Comparison of ENCODE assay signal across 8 cellular contexts in the genomic region with DNA sequence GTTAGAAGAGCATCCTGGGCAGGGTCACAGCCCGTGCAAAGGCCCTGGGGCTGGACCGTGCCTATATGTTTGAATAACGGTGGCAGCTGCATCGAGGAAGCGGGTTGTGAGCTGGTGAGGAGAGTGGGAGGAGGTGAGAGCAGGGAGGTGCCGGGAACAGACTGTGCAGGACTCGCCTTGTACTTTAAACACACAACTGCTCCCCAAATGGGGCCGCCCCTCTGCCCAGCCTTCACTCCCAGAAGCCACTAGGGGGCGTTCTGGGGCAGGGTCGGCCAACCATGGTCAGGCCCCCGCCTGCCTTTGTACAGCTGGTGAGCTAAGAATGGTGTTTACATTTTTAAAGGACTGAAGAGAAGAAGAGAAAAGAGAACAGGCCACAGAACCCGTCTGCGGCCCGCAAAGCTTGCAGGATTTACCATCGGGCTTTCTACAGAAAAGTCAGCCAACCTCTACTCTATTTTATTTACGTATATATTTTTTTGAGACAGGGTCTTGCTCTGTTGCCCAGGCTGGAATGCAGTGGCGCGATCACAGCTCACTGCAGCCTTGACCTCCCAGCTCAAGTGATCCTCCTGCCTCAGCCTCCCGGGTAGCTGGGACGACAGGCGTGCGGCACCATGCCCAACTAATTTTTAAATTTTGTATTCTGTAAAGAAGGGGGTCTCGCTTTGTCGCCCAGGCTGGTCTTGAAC. TPM values are rescaled to one million over a fixed set of nuclear protein-coding genes. Genes with fewer than 3 reads are reported as not detected.
DNase-seq lines count a peak whose midpoint lies in the region; ATAC-seq and TF ChIP-seq lines count a peak whose summit lies in the region.
"Not testable (repeated sequence)": the region's sequence is repeated elsewhere in the genome, so short reads cannot be mapped to it uniquely, and the experiment has no call there.

No MANE protein-coding gene starts in this region.

- H3K4me3 ChIP-seq in naive thymus-derived CD4-positive, alpha-beta T cell (ENCODE audit: low read length): not testable (repeated sequence)

- intact Hi-C loops in activated CD4-positive, alpha-beta T cell treated with anti-CD3 and anti-CD28 coated beads for 36 hours (cut with DNase I, micrococcal nuclease): loop anchor here (1.0 to 10.0 kb wide), 3 partner anchors 148 to 215 kb away; partner anchors contain the start of gene DDX39A (in 1 of the 2)
- intact Hi-C loops in naive thymus-derived CD4-positive, alpha-beta T cell (cut with micrococcal nuclease): loop anchor here (1.0 to 10.0 kb wide), 3 partner anchors 148 to 285 kb away; no protein-coding TSS in a partner anchor

- DNase-seq in CD1c-positive myeloid dendritic cell (ENCODE audit: extremely low spot score) (peak; percentile 41), HCEC 1CT (peak; percentile 42)
- DNase-seq in NK-92 treated with Interleukin-12 subunit alpha and Interleukin-12 subunit beta, amount 100 ng/mL, for 24 hours (lab: John Stamatoyannopoulos, UW): peak; percentile 18
- peak; percentile 78 for DNase-seq in activated CD4-positive, alpha-beta T cell treated with anti-CD3 and anti-CD28 coated beads for 36 hours
- DNase-seq in foreskin keratinocyte: not testable (repeated sequence)
- peak in 7 of 9 donors; percentile 39 to 59 (median 50) for DNase-seq in naive thymus-derived CD4-positive, alpha-beta T cell
- peak; percentile 45 to 47 for DNase-seq in stimulated activated CD8-positive, alpha-beta memory T cell treated with anti-CD3 and anti-CD28 coated beads, Interleukin-15, amount 100 ng/mL, for 48 hours (ENCODE audit: low read depth in 2 of 2)

- H3K4me3 Mint-ChIP-seq in activated CD4-positive, alpha-beta T cell treated with anti-CD3 and anti-CD28 coated beads for 36 hours: not testable (repeated sequence)
- peak overlapping the region in 1 of 10 donors; percentile 69 for H3K4me3 Mint-ChIP-seq in naive thymus-derived CD4-positive, alpha-beta T cell

- H3K27ac ChIP-seq in angular gyrus (ENCODE audit: low read depth, low read length): peak overlapping the region; percentile 3
- H3K27ac ChIP-seq in foreskin keratinocyte; naive thymus-derived CD4-positive, alpha-beta T cell (ENCODE audit: low read depth, low read length): not testable (repeated sequence)

- H3K4me1 ChIP-seq in foreskin keratinocyte; naive thymus-derived CD4-positive, alpha-beta T cell (ENCODE audit: control insufficient read depth in 2 of 2, insufficient read depth in 2 of 2, low read length in 2 of 2): not testable (repeated sequence)

- not testable (repeated sequence) for H3K27me3 Mint-ChIP-seq in activated CD4-positive, alpha-beta T cell treated with anti-CD3 and anti-CD28 coated beads for 36 hours
- H3K27me3 Mint-ChIP-seq in naive thymus-derived CD4-positive, alpha-beta T cell: peaks cover 0 to 25% (median 0%) of the 10 kb centered on the region in 5 donors

- POLR2A ChIA-PET in activated CD4-positive, alpha-beta T cell treated with anti-CD3 and anti-CD28 coated beads for 36 hours (lab: Charles Lee): not testable (repeated sequence)
- POLR2A ChIA-PET in naive thymus-derived CD4-positive, alpha-beta T cell (lab: Charles Lee): interaction anchor here (1.2 to 1.5 kb wide), 2 partner anchors 63 to 147 kb away, joined by 5 to 7 read pairs; partner anchors contain the start of gene ASF1B

- H3K4me1 Mint-ChIP-seq in activated CD4-positive, alpha-beta T cell treated with anti-CD3 and anti-CD28 coated beads for 36 hours: peaks cover 34% of the 10 kb centered on the region
- peaks cover 29 to 56% (median 47%) of the 10 kb centered on the region in 7 donors for H3K4me1 Mint-ChIP-seq in naive thymus-derived CD4-positive, alpha-beta T cell

- H3K9me3 ChIP-seq in naive thymus-derived CD4-positive, alpha-beta T cell (ENCODE audit: control insufficient read depth in 2 of 3, low read length in 3 of 3): not testable (repeated sequence)

- H3K36me3 ChIP-seq in naive thymus-derived CD4-positive, alpha-beta T cell (ENCODE audit: control insufficient read depth in 2 of 3, insufficient read depth in 3 of 3, low read length in 3 of 3): not testable (repeated sequence)

- H3K36me3 Mint-ChIP-seq in activated CD4-positive, alpha-beta T cell treated with anti-CD3 and anti-CD28 coated beads for 36 hours (ENCODE audit: low read depth); naive thymus-derived CD4-positive, alpha-beta T cell: not testable (repeated sequence)

- H3K9me3 Mint-ChIP-seq in activated CD4-positive, alpha-beta T cell treated with anti-CD3 and anti-CD28 coated beads for 36 hours (ENCODE audit: low read depth); naive thymus-derived CD4-positive, alpha-beta T cell: not testable (repeated sequence)

- not testable (repeated sequence) for H3K27me3 ChIP-seq in foreskin keratinocyte; naive thymus-derived CD4-positive, alpha-beta T cell (ENCODE audit: control insufficient read depth in 2 of 2, insufficient read depth in 2 of 2, low read length in 2 of 2)

- peak; percentile 69 for ATAC-seq in activated CD4-positive, alpha-beta T cell treated with anti-CD3 and anti-CD28 coated beads for 36 hours
- ATAC-seq in foreskin keratinocyte: peak; percentile 38
- ATAC-seq in naive thymus-derived CD4-positive, alpha-beta T cell: peak; percentile 72

- CTCF ChIA-PET in activated CD4-positive, alpha-beta T cell treated with anti-CD3 and anti-CD28 coated beads for 36 hours (lab: Charles Lee): interaction anchor here (0.6 to 2.8 kb wide), 8 partner anchors 64 to 210 kb away, joined by 3 to 17 read pairs (median 4); partner anchors contain the start of gene ASF1B
- CTCF ChIA-PET in naive thymus-derived CD4-positive, alpha-beta T cell (lab: Charles Lee): interaction anchor here (0.6 to 3.3 kb wide), 6 partner anchors 54 to 271 kb away, joined by 3 to 21 read pairs (median 4); no protein-coding TSS in a partner anchor

- peak; percentile 77 for TF ChIP-seq CTCF in foreskin keratinocyte (conservative IDR thresholded peaks at IDR 0.05)

- not testable (repeated sequence) for H3K27ac Mint-ChIP-seq in activated CD4-positive, alpha-beta T cell treated with anti-CD3 and anti-CD28 coated beads for 36 hours
- peak overlapping the region in 6 of 9 donors; percentile 8 to 85 (median 66) for H3K27ac Mint-ChIP-seq in naive thymus-derived CD4-positive, alpha-beta T cell

RNA-seq across cellular contexts. Expression of gene ADGRL1, which starts 5.7 kb away (rescaled TPM):
- 10 to 100 TPM; 20.8 to 23.5 TPM for total RNA-seq in activated CD4-positive, alpha-beta T cell treated with anti-CD3 and anti-CD28 coated beads for 36 hours
- 4.8 and 10.9 TPM in 2 replicates for total RNA-seq in foreskin keratinocyte
- 2.5 and 5.6 TPM in 2 replicates for polyA plus RNA-seq in foreskin keratinocyte
- total RNA-seq in naive thymus-derived CD4-positive, alpha-beta T cell: 10 to 100 TPM; 12.4 to 39.4 (median 37.8) TPM
- polyA plus RNA-seq in naive thymus-derived CD4-positive, alpha-beta T cell: 1 to 10 TPM in 1 of 2 donors, under 1 TPM in 1; 0.72 to 3.0 TPM
